In genomic region chr1:228852511-228853088, GRCh38 we compare ENCODE assay signal across 17 cellular contexts.
DNase-seq lines count a peak whose midpoint lies in the region; ATAC-seq and TF ChIP-seq lines count a peak whose summit lies in the region.
"Had no signal": no experiment of that assay in that cellular context is flagged by ENCODE, and none has a peak within 500 bp of the region (broad histone marks: within the 10 kb centered on the region; RNA-seq: fewer than 3 reads in every experiment).

No MANE protein-coding gene starts in this region.

- H3K4me1 ChIP-seq in neural progenitor cell, result peaks cover 17% of the 10 kb centered on the region

- H3K36me3 Mint-ChIP-seq in neural progenitor cell, result no peaks in the 10 kb centered on the region

- no peak for ATAC-seq in GM21619 (IDR thresholded peaks at IDR 0.05; ENCODE audit: unreplicated experiment)
- no peak for ATAC-seq in GM21528 (IDR thresholded peaks at IDR 0.05; ENCODE audit: low FRiP score, unreplicated experiment)
- no peak for ATAC-seq in HG03565 (IDR thresholded peaks at IDR 0.05; ENCODE audit: unreplicated experiment)

- no peak overlapping the region for H3K4me3 ChIP-seq in neural progenitor cell

- H3K79me2 ChIP-seq in neural progenitor cell (ENCODE audit: low read depth), result no peaks in the 10 kb centered on the region

- no peak for TF ChIP-seq CTCF in neural progenitor cell (IDR thresholded peaks at IDR 0.05)

- no peaks in the 10 kb centered on the region for H3K36me3 ChIP-seq in neural progenitor cell

- no peak overlapping the region for H3K4me2 ChIP-seq in neural progenitor cell

- H3K9me3 ChIP-seq in neural progenitor cell (ENCODE audit: low read depth), result no peaks in the 10 kb centered on the region

- H3K9me3 Mint-ChIP-seq in neural progenitor cell, result no peaks in the 10 kb centered on the region

- H3K27ac Mint-ChIP-seq in neural progenitor cell, result peak overlapping the region; percentile 68

- H3F3A ChIP-seq in neural progenitor cell (ENCODE audit: low read depth), result peaks cover 22% of the 10 kb centered on the region

- DNase-seq in activated CD8-positive, alpha-beta memory T cell treated with anti-CD3 and anti-CD28 coated beads for 24 hours, result peak; percentile 24
- no peak for DNase-seq in activated CD8-positive, alpha-beta memory T cell treated with anti-CD3 and anti-CD28 coated beads, Interleukin-2, amount 50 U/mL, for 48 hours
- peak; percentile 27 for DNase-seq in ecto neural progenitor cell (ENCODE audit: low spot score)
- no peak for DNase-seq in neural progenitor cell (ENCODE audit: low spot score)
- DNase-seq in activated T-cell treated with anti-CD3 and anti-CD28 coated beads for 4 hours, result no peak
- DNase-seq: DMS 273 treated with DMSO at 0.1 percent for 48 hours; GDM1; KG1; NCI-H1417 treated with DMSO at 0.1 percent for 48 hours; NCI-H1930; NCI-H2171; NCI-H446; NK-92 treated with Interleukin-12 subunit alpha and Interleukin-12 subunit beta, amount 100 ng/mL, for 24 hours; RPMI8226 had no signal

- H3K4me3 Mint-ChIP-seq in neural progenitor cell, result peak overlapping the region; percentile 2

- H4K20me1 ChIP-seq in neural progenitor cell (ENCODE audit: low read depth), result no peaks in the 10 kb centered on the region

- no peaks in the 10 kb centered on the region for H3K27me3 ChIP-seq in neural progenitor cell

- peaks cover 24% of the 10 kb centered on the region for H3K4me1 Mint-ChIP-seq in neural progenitor cell

- H3K27me3 Mint-ChIP-seq in neural progenitor cell (ENCODE audit: insufficient read depth, low read depth), result peaks cover 2% of the 10 kb centered on the region

- H2AFZ ChIP-seq in neural progenitor cell (replicated peaks), result no peak overlapping the region

- H3K9ac ChIP-seq in neural progenitor cell, result no peak overlapping the region

- no peak overlapping the region for H3K27ac ChIP-seq in neural progenitor cell

Comparison
In these comparisons a context has a peak if more than half of its experiments do, and no peak if none do; other contexts are left out.
1. DNase-seq: peak in activated CD8-positive, alpha-beta memory T cell treated with anti-CD3 and anti-CD28 coated beads for 24 hours (single experiment) and ecto neural progenitor cell (single experiment); none in activated CD8-positive, alpha-beta memory T cell treated with anti-CD3 and anti-CD28 coated beads, Interleukin-2, amount 50 U/mL, for 48 hours (single experiment), neural progenitor cell (single experiment) and activated T-cell treated with anti-CD3 and anti-CD28 coated beads for 4 hours (single experiment).